In the genomic region with DNA sequence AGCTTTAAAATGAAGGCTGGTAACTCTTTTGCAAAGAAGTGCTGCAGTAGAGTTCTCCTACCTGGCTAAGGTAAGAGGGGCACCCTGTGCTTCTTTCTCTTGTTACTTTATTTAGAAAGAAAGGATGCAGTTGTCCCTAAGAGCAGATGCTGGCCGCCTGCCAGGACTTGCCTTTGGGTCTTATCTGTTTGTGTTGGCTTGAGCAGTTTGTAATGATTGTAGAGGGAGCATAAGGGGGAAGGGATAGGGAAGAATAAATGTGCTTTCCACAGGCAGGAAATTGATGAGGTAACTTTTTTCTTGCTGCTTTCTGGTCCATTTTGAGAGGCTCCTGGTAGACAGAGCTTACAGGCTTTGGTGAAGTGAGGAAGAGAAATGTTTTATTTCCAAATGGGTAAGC, we compare ENCODE assay signal across 14 cellular contexts.
DNase-seq lines count a peak whose midpoint lies in the region; ATAC-seq and TF ChIP-seq lines count a peak whose summit lies in the region.
"Had no signal": no experiment of that assay in that cellular context is flagged by ENCODE, and none has a peak within 500 bp of the region (broad histone marks: within the 10 kb centered on the region; RNA-seq: fewer than 3 reads in every experiment).

No MANE protein-coding gene starts in this region.

- no peaks in the 10 kb centered on the region for H3K36me3 Mint-ChIP-seq in nephron (ENCODE audit: low read depth)

- DNase-seq in H4 (ENCODE audit: low spot score): peak; percentile 19
- peak; percentile 37 for DNase-seq in NCI-H2171 treated with DMSO at 0.1 percent for 48 hours (lab: John Stamatoyannopoulos, UW)
- peak; percentile 32 for DNase-seq in astrocyte of the spinal cord (ENCODE audit: low read depth, low spot score)
- DNase-seq: activated T-cell treated with anti-CD3 and anti-CD28 coated beads, Interleukin-2, amount 50 U/mL, for 24 hours; Caco-2; midbrain; NCI-H146; RPMI8226 had no signal

- H3K4me1 Mint-ChIP-seq in nephron: peaks cover 28% of the 10 kb centered on the region

- peaks cover 17% of the 10 kb centered on the region for H3K27me3 Mint-ChIP-seq in nephron (ENCODE audit: low read depth)
- H3K27me3 Mint-ChIP-seq: activated T-cell treated with anti-CD3 and anti-CD28 coated beads, Interleukin-2, amount 50 U/mL, for 24 hours had no signal

- in situ Hi-C loops in astrocyte of the spinal cord (cut with HindIII; ENCODE audit: low sequenced_read_pairs): no loop called here

- no peak overlapping the region for H3K4me3 ChIP-seq in astrocyte of the spinal cord (ENCODE audit: low read depth, low read length)
- H3K4me3 ChIP-seq: prostate gland had no signal

- ATAC-seq in GM21360 (IDR thresholded peaks at IDR 0.05; ENCODE audit: unreplicated experiment): no peak
- no peak for ATAC-seq in HG03045 (IDR thresholded peaks at IDR 0.05; ENCODE audit: unreplicated experiment)
- no peak for ATAC-seq in HG02870 (IDR thresholded peaks at IDR 0.05; ENCODE audit: unreplicated experiment)
- ATAC-seq: activated CD4-positive, CD25-positive, alpha-beta regulatory T cell treated with anti-CD3 and anti-CD28 coated beads, Interleukin-2, amount 50 U/mL, for 24 hours had no signal

- no peaks in the 10 kb centered on the region for H3K9me3 Mint-ChIP-seq in nephron
- H3K9me3 Mint-ChIP-seq: activated T-cell treated with anti-CD3 and anti-CD28 coated beads, Interleukin-2, amount 50 U/mL, for 24 hours had no signal

- H3K27ac Mint-ChIP-seq in nephron: peak overlapping the region in 2 of 3 experiments; percentile 24 to 41
- H3K27ac Mint-ChIP-seq: activated T-cell treated with anti-CD3 and anti-CD28 coated beads, Interleukin-2, amount 50 U/mL, for 24 hours had no signal

- no peak overlapping the region for H3K4me3 Mint-ChIP-seq in nephron
- H3K4me3 Mint-ChIP-seq: activated T-cell treated with anti-CD3 and anti-CD28 coated beads, Interleukin-2, amount 50 U/mL, for 24 hours had no signal

- TF ChIP-seq CTCF in astrocyte of the spinal cord (IDR thresholded peaks at IDR 0.05; ENCODE audit: low read depth, low read length) (no peak), nephron (IDR thresholded peaks at IDR 0.05; ENCODE audit: unreplicated experiment in 3 of 3) (no peak)
